In genomic region chr10:5952731-5953385, GRCh38 we compare ENCODE assay signal across 9 cellular contexts. TPM values are rescaled to one million over a fixed set of nuclear protein-coding genes. Genes with fewer than 3 reads are reported as not detected.
"Had no signal": no experiment of that assay in that cellular context is flagged by ENCODE, and none has a peak within 500 bp of the region (broad histone marks: within the 10 kb centered on the region; RNA-seq: fewer than 3 reads in every experiment).

No MANE protein-coding gene starts in this region.

- H3K9me3 Mint-ChIP-seq: activated naive CD4-positive, alpha-beta T cell treated with anti-CD3 and anti-CD28 coated beads for 36 hours; stimulated activated memory B cell treated with anti-CD40 and anti-IgM and Interleukin-4, amounts not matched to agents 10 μg/mL and 1 μg/mL and 100 μg/mL, for 72 hours had no signal

- H3K4me3 Mint-ChIP-seq: activated naive CD4-positive, alpha-beta T cell treated with anti-CD3 and anti-CD28 coated beads for 36 hours; stimulated activated memory B cell treated with anti-CD40 and anti-IgM and Interleukin-4, amounts not matched to agents 10 μg/mL and 1 μg/mL and 100 μg/mL, for 72 hours had no signal

- H3K4me1 Mint-ChIP-seq: stimulated activated memory B cell treated with anti-CD40 and anti-IgM and Interleukin-4, amounts not matched to agents 10 μg/mL and 1 μg/mL and 100 μg/mL, for 72 hours had no signal

- DNase-seq: activated naive CD4-positive, alpha-beta T cell treated with anti-CD3 and anti-CD28 coated beads for 36 hours; activated T-cell treated with anti-CD3 and anti-CD28 coated beads for 4 hours; left ventricle myocardium inferior; mesendoderm; stimulated activated CD4-positive, alpha-beta T cell treated with anti-CD3 and anti-CD28 coated beads, Interleukin-2, amount 100 ng/mL, for 48 hours; T-helper 9 cell had no signal

- H3K27ac Mint-ChIP-seq: activated naive CD4-positive, alpha-beta T cell treated with anti-CD3 and anti-CD28 coated beads for 36 hours; stimulated activated memory B cell treated with anti-CD40 and anti-IgM and Interleukin-4, amounts not matched to agents 10 μg/mL and 1 μg/mL and 100 μg/mL, for 72 hours had no signal

- H3K27me3 Mint-ChIP-seq: stimulated activated memory B cell treated with anti-CD40 and anti-IgM and Interleukin-4, amounts not matched to agents 10 μg/mL and 1 μg/mL and 100 μg/mL, for 72 hours had no signal

- ATAC-seq: activated CD4-positive, CD25-positive, alpha-beta regulatory T cell treated with anti-CD3 and anti-CD28 coated beads, Interleukin-2, amount 50 U/mL, for 24 hours; stimulated activated memory B cell treated with anti-CD40 and anti-IgM and Interleukin-4, amounts not matched to agents 10 μg/mL and 1 μg/mL and 100 μg/mL, for 72 hours had no signal

RNA-seq across cellular contexts. Expression of gene IL15RA, which starts 24.5 kb away (rescaled TPM):
- polyA plus RNA-seq: neural cell had no signal
